In the genomic region with DNA sequence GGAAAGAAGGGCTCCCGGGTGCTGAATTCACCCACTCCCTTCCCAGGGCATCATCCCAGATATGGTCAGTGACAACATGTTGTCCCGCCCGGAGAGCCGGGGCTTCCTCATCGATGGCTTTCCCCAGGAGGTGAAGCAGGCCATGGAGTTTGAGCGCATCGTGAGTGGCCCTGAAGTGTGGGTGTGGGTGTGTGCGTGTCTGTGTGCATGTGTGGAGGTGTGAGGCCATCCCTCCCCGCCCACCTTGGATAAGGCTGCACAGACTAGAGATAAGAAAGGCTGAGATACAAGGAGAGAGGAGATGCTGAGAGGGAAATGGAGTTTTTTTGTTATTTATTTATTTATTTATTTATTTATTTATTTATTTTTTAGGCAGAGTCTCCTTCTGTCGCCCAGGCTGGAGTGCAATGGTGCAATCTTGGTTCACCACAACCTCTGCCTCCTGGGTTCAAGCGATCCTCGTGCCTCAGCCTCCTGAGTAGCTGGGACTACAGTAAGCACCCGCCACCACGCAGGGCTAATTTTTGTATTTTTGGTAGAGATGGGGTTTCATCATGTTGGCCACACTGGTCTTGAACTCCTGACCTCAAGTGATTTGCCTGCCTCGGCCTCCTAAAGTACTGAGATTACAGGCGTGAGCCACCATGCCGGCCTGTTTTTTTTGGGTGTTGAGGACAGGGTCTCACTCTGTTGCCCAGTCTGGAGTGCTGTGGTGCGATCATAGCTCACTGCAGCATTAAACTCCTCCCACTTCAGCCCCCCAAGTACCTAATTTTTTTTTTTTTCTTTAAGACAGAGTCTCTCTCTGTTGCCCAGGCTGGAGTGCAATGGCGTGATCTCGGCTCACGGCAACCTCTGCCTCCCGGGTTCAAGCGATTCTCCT, we compare ENCODE assay signal across 1 cellular context. TPM values are rescaled to one million over a fixed set of nuclear protein-coding genes. Genes with fewer than 3 reads are reported as not detected.
"Had no signal": no experiment of that assay in that cellular context is flagged by ENCODE, and none has a peak within 500 bp of the region (broad histone marks: within the 10 kb centered on the region; RNA-seq: fewer than 3 reads in every experiment).

No MANE protein-coding gene starts in this region.

RNA-seq across cellular contexts. Expression of gene SLC25A41, which starts 33.3 kb away (rescaled TPM):
- polyA plus RNA-seq: IgD-negative memory B cell had no signal
